Comparison of ENCODE assay signal across 26 cellular contexts in the genomic region with DNA sequence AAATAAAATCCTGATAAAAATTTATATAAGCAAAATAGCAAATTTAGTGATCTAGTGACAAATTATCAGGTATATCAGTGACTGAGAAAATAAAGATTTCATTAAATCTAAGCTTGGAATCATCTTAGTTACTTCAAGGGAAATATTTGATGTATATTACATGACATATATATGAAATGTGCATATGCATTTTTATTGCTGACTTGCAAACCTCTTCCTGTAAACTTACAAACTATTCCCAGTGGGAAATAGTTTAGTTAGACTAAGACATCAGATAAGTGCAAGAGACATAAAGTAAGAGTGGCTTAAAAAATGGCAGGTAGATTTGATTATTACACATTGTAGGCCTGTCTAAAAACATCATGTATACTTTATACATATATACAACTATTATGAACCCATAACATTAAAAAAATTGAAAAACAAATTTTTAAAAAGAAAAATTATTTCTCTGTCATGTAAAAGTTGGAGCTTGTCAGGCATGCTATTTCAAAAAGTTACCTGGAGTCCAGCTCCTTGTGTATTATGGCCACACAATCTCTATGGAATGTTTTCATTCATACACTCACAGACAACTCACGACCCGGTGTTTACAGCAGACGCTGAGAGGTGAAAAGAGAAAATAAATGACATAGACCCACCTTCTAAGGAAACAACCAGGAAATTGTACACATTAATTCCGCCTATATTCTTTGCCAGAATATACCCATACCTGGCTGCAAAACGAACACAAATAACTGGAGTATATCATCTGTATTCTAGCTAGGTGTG.
"Had no signal": no experiment of that assay in that cellular context is flagged by ENCODE, and none has a peak within 500 bp of the region (broad histone marks: within the 10 kb centered on the region; RNA-seq: fewer than 3 reads in every experiment).

No MANE protein-coding gene starts in this region.

- H3K4me2 ChIP-seq: hepatocyte, neural progenitor cell, smooth muscle cell had no signal

- FAIRE-seq: colon, kidney had no signal

- H3K79me2 ChIP-seq: hepatocyte, parathyroid adenoma had no signal

- H3K36me3 ChIP-seq: gastroesophageal sphincter, heart left ventricle, neural progenitor cell, tibial artery had no signal

- H3K4me3 ChIP-seq: dorsolateral prefrontal cortex, gastroesophageal sphincter, heart left ventricle, hepatocyte, neural progenitor cell, smooth muscle cell, testis, tibial artery had no signal

- H3K27me3 ChIP-seq: dorsolateral prefrontal cortex, gastroesophageal sphincter, heart left ventricle, hepatocyte, neural progenitor cell, testis, tibial artery had no signal

- H3K9me3 ChIP-seq: gastroesophageal sphincter, heart left ventricle, testis, tibial artery had no signal

- H3K4me1 ChIP-seq: gastroesophageal sphincter, heart left ventricle, neural progenitor cell, parathyroid adenoma, testis, tibial artery had no signal

- H2AFZ ChIP-seq: hepatocyte, neural progenitor cell, parathyroid adenoma had no signal

- H3K27ac ChIP-seq: dorsolateral prefrontal cortex, epithelial cell of prostate, gastroesophageal sphincter, heart left ventricle, hepatocyte, neural progenitor cell, parathyroid adenoma, testis, tibial artery had no signal

- DNase-seq: dorsolateral prefrontal cortex; effector CD4-positive, alpha-beta T cell; foreskin fibroblast; heart left ventricle; kidney; mesendoderm; midbrain; naive thymus-derived CD4-positive, alpha-beta T cell; stimulated activated CD4-positive, alpha-beta T cell treated with anti-CD3 and anti-CD28 coated beads, Interleukin-12 subunit alpha, Interleukin-12 subunit beta, amount 100 ng/mL, for 4 hours; stimulated activated CD4-positive, alpha-beta T cell treated with anti-CD3 and anti-CD28 coated beads, Interleukin-1b, Interleukin-23, amount 100 ng/mL, for 48 hours; stimulated activated CD4-positive, alpha-beta T cell treated with anti-CD3 and anti-CD28 coated beads, Interleukin-4, amount 100 ng/mL, for 1 hour; stimulated activated CD8-positive, alpha-beta memory T cell treated with anti-CD3 and anti-CD28 coated beads, Interleukin-4, amount 100 ng/mL, for 48 hours; stimulated activated naive CD4-positive, alpha-beta T cell; substantia nigra; testis; tibial artery had no signal

- H3K9ac ChIP-seq: neural progenitor cell, parathyroid adenoma had no signal

- ATAC-seq: esophagus mucosa; gastroesophageal sphincter; heart left ventricle; left lobe of liver; naive thymus-derived CD4-positive, alpha-beta T cell; sciatic nerve had no signal
